In the genomic region with DNA sequence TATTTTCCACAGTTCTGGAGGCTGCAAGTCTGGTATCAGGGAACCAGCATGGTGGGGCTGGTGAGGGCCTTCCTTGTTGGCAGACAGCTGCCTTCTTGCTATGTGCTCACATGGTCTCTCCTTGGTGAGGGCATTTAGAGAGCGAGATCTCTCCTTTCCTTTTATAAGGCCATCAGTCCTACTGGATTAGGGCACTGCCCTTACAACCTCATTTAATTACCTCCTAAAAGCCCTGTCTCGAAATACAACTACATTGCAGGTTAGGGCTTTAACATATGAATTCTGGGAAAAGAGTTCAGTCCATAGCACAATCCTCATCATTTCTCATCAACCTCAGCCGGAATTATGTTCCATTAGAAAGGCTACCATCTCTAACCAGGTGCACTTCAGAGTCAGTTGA, we compare ENCODE assay signal across 7 cellular contexts. TPM values are rescaled to one million over a fixed set of nuclear protein-coding genes. Genes with fewer than 3 reads are reported as not detected.
"Had no signal": no experiment of that assay in that cellular context is flagged by ENCODE, and none has a peak within 500 bp of the region (broad histone marks: within the 10 kb centered on the region; RNA-seq: fewer than 3 reads in every experiment).

No MANE protein-coding gene starts in this region.

- H3K27ac ChIP-seq: GM23248 had no signal

- DNase-seq: GM23248, GOT3, H7, IMR-90 had no signal

- H3K36me3 ChIP-seq: HAP-1 had no signal

- H3K4me3 ChIP-seq: GM23248, HAP-1, K562 had no signal

- H3K9ac ChIP-seq: GM23248 had no signal

- H3K9me3 ChIP-seq: HAP-1 had no signal

- ATAC-seq: HCT116 had no signal

RNA-seq across cellular contexts. Expression of a gene that starts 21.9 kb away (rescaled TPM):
- total RNA-seq: H7 had no signal
